8 cellular contexts compared by ENCODE assay signal in the genomic region with DNA sequence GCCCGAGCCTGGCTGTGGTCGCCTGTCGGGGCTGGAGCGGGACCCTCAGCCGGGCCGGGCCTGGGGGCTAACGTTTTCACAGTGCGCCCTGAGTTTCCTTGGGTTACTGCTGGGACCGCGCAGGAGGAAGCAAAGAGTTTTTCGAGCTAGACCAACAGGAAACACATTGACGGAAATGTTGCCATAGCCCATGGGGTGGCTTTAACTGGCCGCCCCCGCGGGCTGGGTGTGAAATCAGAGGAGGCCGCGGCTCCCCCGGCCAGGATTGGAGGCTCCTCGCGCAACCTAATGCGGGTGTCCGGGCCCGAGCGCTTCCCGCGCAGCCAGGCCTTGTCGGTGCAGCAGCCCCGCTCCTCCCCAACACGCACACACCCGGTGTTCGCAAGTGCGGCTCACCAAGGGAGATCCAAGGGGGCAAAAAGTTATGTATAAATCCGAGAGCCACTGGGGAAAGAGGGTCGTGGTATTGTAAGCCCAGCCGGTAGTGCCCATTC. TPM values are rescaled to one million over a fixed set of nuclear protein-coding genes. Genes with fewer than 3 reads are reported as not detected.
DNase-seq lines count a peak whose midpoint lies in the region; ATAC-seq and TF ChIP-seq lines count a peak whose summit lies in the region.

No MANE protein-coding gene starts in this region.

- H4K5ac ChIP-seq in H9 (ENCODE audit: insufficient read length, low read depth, low read length) = no peak overlapping the region

- POLR2A ChIA-PET in activated CD4-positive, alpha-beta memory T cell treated with anti-CD3 and anti-CD28 coated beads, Interleukin-2, amount 10 ng/mL, durations not matched to agents 7 days and 5 days (lab: Charles Lee) = interaction anchor here (1.2 kb wide), 2 partner anchors 11 to 51 kb away, joined by 3 read pairs; no protein-coding TSS in a partner anchor

- no peak overlapping the region for H3K9ac ChIP-seq in H9 (ENCODE audit: extremely low read depth, insufficient read length, low read length)

- H3K9me3 Mint-ChIP-seq in H9 = peaks cover 0 to 2% of the 10 kb centered on the region in 2 experiments; a peak in 2 of 5 replicates
- no peaks in the 10 kb centered on the region for H3K9me3 Mint-ChIP-seq in activated CD4-positive, alpha-beta memory T cell treated with anti-CD3 and anti-CD28 coated beads, Interleukin-2, amount 10 ng/mL, durations not matched to agents 7 days and 5 days

- H3K18ac ChIP-seq in H9 (ENCODE audit: insufficient read length, low read depth, low read length) = no peak overlapping the region

- H3K79me1 ChIP-seq in H9 (ENCODE audit: insufficient read depth, low read depth, low read length, poor library complexity, severe bottlenecking) = no peaks in the 10 kb centered on the region

- H3K4me2 ChIP-seq in H9 (ENCODE audit: insufficient read depth, insufficient read length, low read length) = peak overlapping the region; percentile 82

- peaks cover 40% of the 10 kb centered on the region for H3K23me2 ChIP-seq in H9 (ENCODE audit: insufficient read length, low read depth, low read length, poor library complexity, severe bottlenecking)

- peaks cover 28 to 37% of the 10 kb centered on the region in 2 experiments for H3K4me1 Mint-ChIP-seq in H9
- H3K4me1 Mint-ChIP-seq in activated CD4-positive, alpha-beta memory T cell treated with anti-CD3 and anti-CD28 coated beads, Interleukin-2, amount 10 ng/mL, durations not matched to agents 7 days and 5 days = peaks cover 23% of the 10 kb centered on the region

- H3K36me3 Mint-ChIP-seq in H9 (ENCODE audit: insufficient read depth in 1 of 3, low read depth in 3 of 3) = peaks cover 0 to 5% (median 0%) of the 10 kb centered on the region in 3 experiments; a peak in 2 of 7 replicates
- peaks cover 5% of the 10 kb centered on the region for H3K36me3 Mint-ChIP-seq in activated CD4-positive, alpha-beta memory T cell treated with anti-CD3 and anti-CD28 coated beads, Interleukin-2, amount 10 ng/mL, durations not matched to agents 7 days and 5 days (ENCODE audit: low read depth)

- H3K79me2 ChIP-seq in H9 (ENCODE audit: insufficient read depth, low read length) = no peaks in the 10 kb centered on the region

- no peaks in the 10 kb centered on the region for H4K20me1 ChIP-seq in H9 (ENCODE audit: control insufficient read depth, insufficient read depth, insufficient read length)

- H3K4me3 ChIP-seq in right cardiac atrium (ENCODE audit: low read length) (peak overlapping the region; percentile 36), sigmoid colon (peak overlapping the region in 3 of 4 donors; percentile 73 to 76 (median 75))

- no peak overlapping the region for H3K14ac ChIP-seq in H9 (ENCODE audit: insufficient read depth, low read length)

- no peak for TF ChIP-seq POLR2A in sigmoid colon (IDR thresholded peaks at IDR 0.05)

- H3K4ac ChIP-seq in H9 (ENCODE audit: low read depth, low read length) = no peak overlapping the region

- TF ChIP-seq CTCF in H9 (conservative IDR thresholded peaks at IDR 0.05) (no peak), sigmoid colon (IDR thresholded peaks at IDR 0.05) (no peak)

- H3K4me3 Mint-ChIP-seq in H9 = peak overlapping the region; percentile 38 to 77
- peak overlapping the region; percentile 30 for H3K4me3 Mint-ChIP-seq in activated CD4-positive, alpha-beta memory T cell treated with anti-CD3 and anti-CD28 coated beads, Interleukin-2, amount 10 ng/mL, durations not matched to agents 7 days and 5 days

- ATAC-seq in right cardiac atrium (peak; percentile 41 to 47), HG03135 (IDR thresholded peaks at IDR 0.05; ENCODE audit: unreplicated experiment) (no peak), HG02759 (IDR thresholded peaks at IDR 0.05; ENCODE audit: unreplicated experiment) (no peak), HG02970 (IDR thresholded peaks at IDR 0.05; ENCODE audit: low FRiP score, unreplicated experiment) (no peak), GM21717 (IDR thresholded peaks at IDR 0.05; ENCODE audit: unreplicated experiment) (no peak)

- intact Hi-C loops in right cardiac atrium (cut with DNase I) (no loop called here), sigmoid colon (cut with DNase I) (loop anchor here (10.0 kb wide), 1 partner anchor 177 kb away; no protein-coding TSS in a partner anchor)

- TF ChIP-seq EP300 in sigmoid colon (IDR thresholded peaks at IDR 0.05) = no peak

- CTCF ChIA-PET in activated CD4-positive, alpha-beta memory T cell treated with anti-CD3 and anti-CD28 coated beads, Interleukin-2, amount 10 ng/mL, durations not matched to agents 7 days and 5 days (lab: Charles Lee) = no interaction called here

- no peak overlapping the region for H4K8ac ChIP-seq in H9 (replicated peaks; ENCODE audit: insufficient read length, low read depth, low read length)

- no peaks in the 10 kb centered on the region for H3K36me3 ChIP-seq in sigmoid colon

- H3K9me3 ChIP-seq in H9 (ENCODE audit: control insufficient read depth, low read depth, low read length) = no peaks in the 10 kb centered on the region
- no peaks in the 10 kb centered on the region for H3K9me3 ChIP-seq in right cardiac atrium (ENCODE audit: control insufficient read depth, low read length)
- no peaks in the 10 kb centered on the region for H3K9me3 ChIP-seq in sigmoid colon

- no peak overlapping the region for H2BK15ac ChIP-seq in H9 (ENCODE audit: low read depth, low read length)

- H4K91ac ChIP-seq in H9 (ENCODE audit: insufficient read length, low read depth, low read length) = no peak overlapping the region

- H2BK5ac ChIP-seq in H9 (ENCODE audit: insufficient read length, low read length) = no peak overlapping the region

- DNase-seq in H9 (peak; percentile 60), right cardiac atrium (peak; percentile 56 to 86 (median 84)), sigmoid colon (peak; percentile 78)
- DNase-seq in activated CD4-positive, alpha-beta memory T cell treated with anti-CD3 and anti-CD28 coated beads, Interleukin-2, amount 10 ng/mL, durations not matched to agents 7 days and 5 days = no peak

- H3K4me1 ChIP-seq in H9 (ENCODE audit: insufficient read depth, low read length) (no peaks in the 10 kb centered on the region; the same call in 1 of the 2 replicates), right cardiac atrium (ENCODE audit: control insufficient read depth, insufficient read depth, low read length) (no peaks in the 10 kb centered on the region), sigmoid colon (peaks cover 0 to 40% (median 17%) of the 10 kb centered on the region in 4 donors)

- H2BK20ac ChIP-seq in H9 (ENCODE audit: low read depth, low read length, poor library complexity, severe bottlenecking) = no peak overlapping the region

- WGBS in H9 (ENCODE audit: extremely low coverage, insufficient read length, low lambda C conversion rate) = no CpG with 5 or more reads among the region's 35 CpGs
- 18% methylated on average over 35 of the region's 35 CpGs for WGBS in right cardiac atrium
- WGBS in sigmoid colon, 2 donors = 39 to 78% methylated on average over 35 of the region's 35 CpGs

- H2BK120ac ChIP-seq in H9 (ENCODE audit: low read depth, low read length, poor library complexity, severe bottlenecking) = no peak overlapping the region

- no peak overlapping the region for H3T11ph ChIP-seq in H9 (ENCODE audit: low read length)

- H2AFZ ChIP-seq in H9 (ENCODE audit: low read length) = no peak overlapping the region

- H3K23ac ChIP-seq in H9 (ENCODE audit: insufficient read length, low read depth, low read length) = no peak overlapping the region

- H3K27ac Mint-ChIP-seq in H9 = no peak overlapping the region; a peak in 1 of 7 replicates
- H3K27ac Mint-ChIP-seq in activated CD4-positive, alpha-beta memory T cell treated with anti-CD3 and anti-CD28 coated beads, Interleukin-2, amount 10 ng/mL, durations not matched to agents 7 days and 5 days = no peak overlapping the region

- no peak overlapping the region for H2BK12ac ChIP-seq in H9 (ENCODE audit: insufficient read length, low read depth, low read length)

- H3K27me3 ChIP-seq in H9 (ENCODE audit: insufficient read depth, low read length) = peaks cover 56% of the 10 kb centered on the region
- H3K27me3 ChIP-seq in right cardiac atrium (ENCODE audit: control insufficient read depth, insufficient read depth) = no peaks in the 10 kb centered on the region
- H3K27me3 ChIP-seq in sigmoid colon = peaks cover 0 to 41% (median 2%) of the 10 kb centered on the region in 3 donors

- no peak overlapping the region for H3K27ac ChIP-seq in H9 (ENCODE audit: insufficient read length, low read depth, low read length)
- H3K27ac ChIP-seq in right cardiac atrium (ENCODE audit: low read length) = peak overlapping the region; percentile 28
- H3K27ac ChIP-seq in sigmoid colon = peak overlapping the region; percentile 79 to 92 (median 86)

- no peak overlapping the region for H3K56ac ChIP-seq in H9 (ENCODE audit: insufficient read length, low read depth, low read length)

- H2AK5ac ChIP-seq in H9 (ENCODE audit: insufficient read length, low read length) = no peak overlapping the region

- H3K27me3 Mint-ChIP-seq in H9 (ENCODE audit: low read depth) = peaks cover 93% of the 10 kb centered on the region
- H3K27me3 Mint-ChIP-seq in activated CD4-positive, alpha-beta memory T cell treated with anti-CD3 and anti-CD28 coated beads, Interleukin-2, amount 10 ng/mL, durations not matched to agents 7 days and 5 days = peaks cover 71% of the 10 kb centered on the region

RNA-seq across cellular contexts. Expression of a gene that starts 1.9 kb away (rescaled TPM):
- total RNA-seq in H9 (2021) (1.8 and 2.2 TPM in 2 replicates), right cardiac atrium (1 to 10 TPM; 2.6 to 6.9 (median 4.7) TPM), sigmoid colon (1 to 10 TPM; 3.5 to 8.9 (median 6.6) TPM)
- total RNA-seq in activated CD4-positive, alpha-beta memory T cell treated with anti-CD3 and anti-CD28 coated beads, Interleukin-2, amount 10 ng/mL, durations not matched to agents 7 days and 5 days = under 1 TPM; 0.13 to 0.23 TPM
- polyA plus RNA-seq in right cardiac atrium (4.7 TPM), sigmoid colon (10 to 100 TPM in 1 of 3 donors, 1 to 10 TPM in 2; 2.8 to 13.2 (median 6.6) TPM)

Comparison
In these comparisons a context has a peak if more than half of its experiments do, and no peak if none do; other contexts are left out.
1. ATAC-seq: peak in right cardiac atrium (2 of 2); none in HG03135 (single experiment), HG02759 (single experiment), HG02970 (single experiment) and GM21717 (single experiment).